9 cellular contexts compared by ENCODE assay signal in the genomic region with DNA sequence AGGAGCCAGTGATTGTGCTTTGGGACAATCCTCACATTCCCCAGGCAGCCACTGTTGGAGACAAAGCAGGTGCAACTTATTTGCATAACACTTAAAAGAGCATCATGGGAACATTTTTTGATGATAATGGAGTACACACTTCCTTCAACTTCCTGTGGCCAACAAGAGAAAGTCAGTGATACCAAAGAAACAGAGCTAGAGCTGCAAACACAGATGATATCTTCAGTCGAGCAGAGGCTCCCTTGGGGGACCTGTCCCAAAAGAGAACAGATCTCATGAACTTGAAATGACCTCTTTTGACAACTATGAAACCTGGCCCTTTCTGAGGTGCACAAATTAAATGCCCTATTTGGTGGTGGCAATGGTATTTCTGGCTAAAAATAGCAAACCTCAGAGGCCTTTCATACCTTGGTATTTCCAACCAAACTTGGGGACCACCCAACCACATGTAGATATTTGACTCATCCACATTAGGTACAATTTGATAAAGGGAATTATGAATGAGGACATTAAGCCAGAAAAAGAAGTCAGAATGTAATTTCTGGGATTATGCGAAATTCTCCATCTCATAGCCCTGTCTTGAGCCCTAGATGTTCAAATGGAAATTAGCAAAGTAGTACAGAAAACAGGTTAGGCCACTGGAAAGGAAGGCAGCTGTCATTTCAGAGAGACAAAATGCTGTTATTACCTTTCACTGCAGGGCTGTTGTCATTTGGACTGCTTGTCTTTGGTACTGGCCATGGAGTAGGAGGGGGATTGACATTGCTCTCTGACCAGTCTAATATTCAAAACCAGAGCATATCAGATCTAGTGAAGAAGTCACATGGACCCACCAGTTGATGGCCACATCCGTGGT.
A peak's percentile ranks its signal among the peaks of the same experiment; 100 is the strongest.
DNase-seq lines count a peak whose midpoint lies in the region; ATAC-seq and TF ChIP-seq lines count a peak whose summit lies in the region.
"Had no signal": no experiment of that assay in that cellular context is flagged by ENCODE, and none has a peak within 500 bp of the region (broad histone marks: within the 10 kb centered on the region; RNA-seq: fewer than 3 reads in every experiment).

No MANE protein-coding gene starts in this region.

- no peak for TF ChIP-seq CTCF in vagina (IDR thresholded peaks at IDR 0.05)
- TF ChIP-seq CTCF in osteocyte (IDR thresholded peaks at IDR 0.05): no peak

- no peak for DNase-seq in activated T-cell treated with anti-CD3 and anti-CD28 coated beads, Interleukin-2, amount 50 U/mL, for 4 hours
- DNase-seq in activated T-cell treated with anti-CD3 and anti-CD28 coated beads, Interleukin-2, amount 50 U/mL, for 48 hours: no peak
- DNase-seq in stimulated activated naive CD8-positive, alpha-beta T cell treated with anti-CD3 and anti-CD28 coated beads, Interleukin-15, amount 100 ng/mL, for 72 hours: peak; percentile 37 to 44
- DNase-seq in vagina (ENCODE audit: extremely low spot score in 2 of 2) (no peak), osteocyte (ENCODE audit: extremely low spot score, unreplicated experiment) (no peak), Right ventricle myocardium superior (no peak)
- DNase-seq: stimulated activated CD4-positive, alpha-beta T cell treated with anti-CD3 and anti-CD28 coated beads, Interleukin-15, amount 100 ng/mL, for 24 hours had no signal

- H3K4me1 ChIP-seq in vagina: no peaks in the 10 kb centered on the region

- H3K4me1 Mint-ChIP-seq in activated T-cell treated with anti-CD3 and anti-CD28 coated beads, Interleukin-2, amount 50 U/mL, for 4 hours (ENCODE audit: low read depth): peaks cover 39% of the 10 kb centered on the region
- H3K4me1 Mint-ChIP-seq in stimulated activated naive CD8-positive, alpha-beta T cell treated with anti-CD3 and anti-CD28 coated beads, Interleukin-15, amount 100 ng/mL, for 72 hours: peaks cover 76% of the 10 kb centered on the region
- H3K4me1 Mint-ChIP-seq in osteocyte (ENCODE audit: unreplicated experiment): no peaks in the 10 kb centered on the region

- peaks cover 3% of the 10 kb centered on the region for H3K9me3 Mint-ChIP-seq in activated T-cell treated with anti-CD3 and anti-CD28 coated beads, Interleukin-2, amount 50 U/mL, for 4 hours
- peaks cover 0 to 14% of the 10 kb centered on the region in 2 donors for H3K9me3 Mint-ChIP-seq in stimulated activated naive CD8-positive, alpha-beta T cell treated with anti-CD3 and anti-CD28 coated beads, Interleukin-15, amount 100 ng/mL, for 72 hours
- no peaks in the 10 kb centered on the region for H3K9me3 Mint-ChIP-seq in osteocyte (ENCODE audit: unreplicated experiment)

- peak; percentile 39 to 44 for ATAC-seq in activated T-cell treated with anti-CD3 and anti-CD28 coated beads, Interleukin-2, amount 50 U/mL, for 4 hours
- ATAC-seq in HG02642 (IDR thresholded peaks at IDR 0.05; ENCODE audit: poor library complexity, unreplicated experiment): peak; percentile 83
- peak; percentile 84 for ATAC-seq in stimulated activated naive CD8-positive, alpha-beta T cell treated with anti-CD3 and anti-CD28 coated beads, Interleukin-15, amount 100 ng/mL, for 72 hours
- ATAC-seq in Right ventricle myocardium superior (ENCODE audit: poor library complexity): no peak

- H3K27me3 ChIP-seq in vagina: no peaks in the 10 kb centered on the region

- peak overlapping the region; percentile 44 for H3K27ac ChIP-seq in KOPT-K1 (ENCODE audit: low read depth, low read length, poor library complexity, severe bottlenecking)
- H3K27ac ChIP-seq in vagina: no peak overlapping the region

- no peaks in the 10 kb centered on the region for H3K27me3 Mint-ChIP-seq in activated T-cell treated with anti-CD3 and anti-CD28 coated beads, Interleukin-2, amount 50 U/mL, for 4 hours (ENCODE audit: low read depth)
- H3K27me3 Mint-ChIP-seq in stimulated activated naive CD8-positive, alpha-beta T cell treated with anti-CD3 and anti-CD28 coated beads, Interleukin-15, amount 100 ng/mL, for 72 hours: peaks cover 7% of the 10 kb centered on the region
- H3K27me3 Mint-ChIP-seq in osteocyte (ENCODE audit: unreplicated experiment): no peaks in the 10 kb centered on the region

- H3K9me3 ChIP-seq in KOPT-K1 (ENCODE audit: insufficient read depth, low read length, poor library complexity, severe bottlenecking) (peaks cover 30% of the 10 kb centered on the region), vagina (no peaks in the 10 kb centered on the region)

- no peak overlapping the region for H3K27ac Mint-ChIP-seq in stimulated activated naive CD8-positive, alpha-beta T cell treated with anti-CD3 and anti-CD28 coated beads, Interleukin-15, amount 100 ng/mL, for 72 hours
- H3K27ac Mint-ChIP-seq in osteocyte (ENCODE audit: unreplicated experiment): no peak overlapping the region

- intact Hi-C loops in vagina (cut with DNase I): no loop called here
- intact Hi-C loops in Right ventricle myocardium superior (cut with DNase I): no loop called here

- no peaks in the 10 kb centered on the region for H3K36me3 Mint-ChIP-seq in activated T-cell treated with anti-CD3 and anti-CD28 coated beads, Interleukin-2, amount 50 U/mL, for 4 hours (ENCODE audit: insufficient read depth)
- no peaks in the 10 kb centered on the region for H3K36me3 Mint-ChIP-seq in osteocyte (ENCODE audit: unreplicated experiment)

- H3K4me3 Mint-ChIP-seq in activated T-cell treated with anti-CD3 and anti-CD28 coated beads, Interleukin-2, amount 50 U/mL, for 4 hours: no peak overlapping the region
- peak overlapping the region in 1 of 2 donors; percentile 6 for H3K4me3 Mint-ChIP-seq in stimulated activated naive CD8-positive, alpha-beta T cell treated with anti-CD3 and anti-CD28 coated beads, Interleukin-15, amount 100 ng/mL, for 72 hours
- H3K4me3 Mint-ChIP-seq in osteocyte (ENCODE audit: unreplicated experiment): no peak overlapping the region

- TF ChIP-seq POLR2A in vagina (IDR thresholded peaks at IDR 0.05): no peak

- no peak overlapping the region for H3K4me3 ChIP-seq in vagina

- no peaks in the 10 kb centered on the region for H3K36me3 ChIP-seq in KOPT-K1 (ENCODE audit: insufficient read depth, low read length)
- H3K36me3 ChIP-seq in vagina: no peaks in the 10 kb centered on the region

Comparison
In these comparisons a context has a peak if more than half of its experiments do, and no peak if none do; other contexts are left out.
1. DNase-seq: peak in stimulated activated naive CD8-positive, alpha-beta T cell treated with anti-CD3 and anti-CD28 coated beads, Interleukin-15, amount 100 ng/mL, for 72 hours (2 of 2); none in activated T-cell treated with anti-CD3 and anti-CD28 coated beads, Interleukin-2, amount 50 U/mL, for 4 hours (single experiment), activated T-cell treated with anti-CD3 and anti-CD28 coated beads, Interleukin-2, amount 50 U/mL, for 48 hours (0 of 2), vagina (0 of 2), osteocyte (single experiment) and Right ventricle myocardium superior (single experiment).